Comparison of ENCODE assay signal across 9 cellular contexts in genomic region chr21:37364722-37365121, GRCh38. TPM values are rescaled to one million over a fixed set of nuclear protein-coding genes. Genes with fewer than 3 reads are reported as not detected.
DNase-seq lines count a peak whose midpoint lies in the region; ATAC-seq and TF ChIP-seq lines count a peak whose summit lies in the region.
"Had no signal": no experiment of that assay in that cellular context is flagged by ENCODE, and none has a peak within 500 bp of the region (broad histone marks: within the 10 kb centered on the region; RNA-seq: fewer than 3 reads in every experiment).

No MANE protein-coding gene starts in this region.

- H3K9ac ChIP-seq in subcutaneous abdominal adipose tissue (ENCODE audit: low read length in 5 of 5) = peak overlapping the region in 4 of 5 donors; percentile 88 to 95 (median 92)

- peak overlapping the region; percentile 99 to 100 for H3K27ac ChIP-seq in left lung
- H3K27ac ChIP-seq in subcutaneous abdominal adipose tissue (ENCODE audit: low read depth, low read length) = peak overlapping the region; percentile 79

- ATAC-seq in activated CD8-positive, alpha-beta T cell treated with anti-CD3 and anti-CD28 coated beads for 36 hours = no peak
- no peak for ATAC-seq in left lung
- ATAC-seq in HG03108 (IDR thresholded peaks at IDR 0.05; ENCODE audit: unreplicated experiment) = no peak
- ATAC-seq in GM19463 (IDR thresholded peaks at IDR 0.05; ENCODE audit: unreplicated experiment) = no peak

- CTCF ChIA-PET in activated CD4-positive, alpha-beta T cell treated with anti-CD3 and anti-CD28 coated beads, Interleukin-2, amount 10 ng/mL, durations not matched to agents 7 days and 5 days (lab: Charles Lee) = interaction anchor here (0.5 to 0.6 kb wide), 2 partner anchors 33 to 43 kb away, joined by 3 to 4 read pairs; no protein-coding TSS in a partner anchor
- CTCF ChIA-PET in activated CD8-positive, alpha-beta T cell treated with anti-CD3 and anti-CD28 coated beads for 36 hours (lab: Charles Lee) = interaction anchor here (1.1 kb wide), 1 partner anchor 89 kb away, joined by 3 read pairs; no protein-coding TSS in a partner anchor

- H3K27me3 Mint-ChIP-seq in activated CD4-positive, alpha-beta T cell treated with anti-CD3 and anti-CD28 coated beads, Interleukin-2, amount 10 ng/mL, durations not matched to agents 7 days and 5 days = no peaks in the 10 kb centered on the region
- H3K27me3 Mint-ChIP-seq in activated CD8-positive, alpha-beta T cell treated with anti-CD3 and anti-CD28 coated beads for 36 hours = no peaks in the 10 kb centered on the region

- no peaks in the 10 kb centered on the region for H3K9me3 ChIP-seq in left lung
- H3K9me3 ChIP-seq in subcutaneous abdominal adipose tissue (ENCODE audit: control insufficient read depth in 5 of 5, low read length in 5 of 5) = no peaks in the 10 kb centered on the region

- peak overlapping the region; percentile 88 for H3K4me3 Mint-ChIP-seq in activated CD4-positive, alpha-beta T cell treated with anti-CD3 and anti-CD28 coated beads, Interleukin-2, amount 10 ng/mL, durations not matched to agents 7 days and 5 days
- peak overlapping the region; percentile 93 for H3K4me3 Mint-ChIP-seq in activated CD8-positive, alpha-beta T cell treated with anti-CD3 and anti-CD28 coated beads for 36 hours

- TF ChIP-seq CTCF in activated CD8-positive, alpha-beta T cell treated with anti-CD3 and anti-CD28 coated beads for 36 hours (IDR thresholded peaks at IDR 0.05) = no peak
- no peak for TF ChIP-seq CTCF in left lung (IDR thresholded peaks at IDR 0.05)

- peaks cover 13% of the 10 kb centered on the region for H3K36me3 Mint-ChIP-seq in activated CD4-positive, alpha-beta T cell treated with anti-CD3 and anti-CD28 coated beads, Interleukin-2, amount 10 ng/mL, durations not matched to agents 7 days and 5 days (ENCODE audit: low read depth)
- H3K36me3 Mint-ChIP-seq in activated CD8-positive, alpha-beta T cell treated with anti-CD3 and anti-CD28 coated beads for 36 hours (ENCODE audit: low read depth) = peaks cover 10% of the 10 kb centered on the region

- DNase-seq in activated CD4-positive, alpha-beta T cell treated with anti-CD3 and anti-CD28 coated beads, Interleukin-2, amount 10 ng/mL, durations not matched to agents 7 days and 5 days = no peak
- no peak for DNase-seq in activated CD4-positive, alpha-beta T cell treated with anti-CD3 and anti-CD28 coated beads, Interleukin-2, amount 50 U/mL, for 1 hour
- DNase-seq in activated CD8-positive, alpha-beta T cell treated with anti-CD3 and anti-CD28 coated beads for 36 hours = no peak
- DNase-seq in left lung (no peak), DMS153 (lab: John Stamatoyannopoulos, UW) (no peak)
- DNase-seq: NCI-H69 had no signal

- H3K4me1 ChIP-seq in left lung = peaks cover 6 to 20% of the 10 kb centered on the region in 2 donors
- peaks cover 0 to 27% (median 25%) of the 10 kb centered on the region in 5 donors for H3K4me1 ChIP-seq in subcutaneous abdominal adipose tissue (ENCODE audit: control insufficient read depth in 5 of 5, insufficient read depth in 5 of 5, low read length in 5 of 5)

- intact Hi-C loops in activated CD8-positive, alpha-beta T cell treated with anti-CD3 and anti-CD28 coated beads for 36 hours (cut with micrococcal nuclease) = loop anchor here (5.0 kb wide), 1 partner anchor 97 kb away; the partner anchor contains the start of gene VPS26C
- intact Hi-C loops in left lung (cut with DNase I) = loop anchor here in 1 of 2 donors (10.0 kb wide), 1 partner anchor 100 kb away; the partner anchor contains the start of gene VPS26C

- POLR2A ChIA-PET in activated CD4-positive, alpha-beta T cell treated with anti-CD3 and anti-CD28 coated beads, Interleukin-2, amount 10 ng/mL, durations not matched to agents 7 days and 5 days (lab: Charles Lee) = interaction anchor here (2.3 kb wide), 1 partner anchor 97 kb away, joined by 8 read pairs; the partner anchor contains the start of gene VPS26C
- POLR2A ChIA-PET in activated CD8-positive, alpha-beta T cell treated with anti-CD3 and anti-CD28 coated beads for 36 hours (lab: Charles Lee) = interaction anchor here (1.0 to 2.3 kb wide), 4 partner anchors 61 to 132 kb away, joined by 3 to 9 read pairs (median 4); no protein-coding TSS in a partner anchor

- peaks cover 31% of the 10 kb centered on the region for H3K4me1 Mint-ChIP-seq in activated CD4-positive, alpha-beta T cell treated with anti-CD3 and anti-CD28 coated beads, Interleukin-2, amount 10 ng/mL, durations not matched to agents 7 days and 5 days
- peaks cover 13% of the 10 kb centered on the region for H3K4me1 Mint-ChIP-seq in activated CD8-positive, alpha-beta T cell treated with anti-CD3 and anti-CD28 coated beads for 36 hours (ENCODE audit: low read depth)

- no peaks in the 10 kb centered on the region for H3K9me3 Mint-ChIP-seq in activated CD4-positive, alpha-beta T cell treated with anti-CD3 and anti-CD28 coated beads, Interleukin-2, amount 10 ng/mL, durations not matched to agents 7 days and 5 days
- no peaks in the 10 kb centered on the region for H3K9me3 Mint-ChIP-seq in activated CD8-positive, alpha-beta T cell treated with anti-CD3 and anti-CD28 coated beads for 36 hours

- H3K27me3 ChIP-seq in left lung = no peaks in the 10 kb centered on the region
- H3K27me3 ChIP-seq in subcutaneous abdominal adipose tissue (ENCODE audit: control insufficient read depth in 5 of 5, insufficient read depth in 4 of 5, low read length in 5 of 5) = no peaks in the 10 kb centered on the region

- H3K27ac Mint-ChIP-seq in activated CD4-positive, alpha-beta T cell treated with anti-CD3 and anti-CD28 coated beads, Interleukin-2, amount 10 ng/mL, durations not matched to agents 7 days and 5 days = peak overlapping the region; percentile 96
- peak overlapping the region; percentile 94 for H3K27ac Mint-ChIP-seq in activated CD8-positive, alpha-beta T cell treated with anti-CD3 and anti-CD28 coated beads for 36 hours

- no peaks in the 10 kb centered on the region for H3K36me3 ChIP-seq in left lung
- H3K36me3 ChIP-seq in subcutaneous abdominal adipose tissue (ENCODE audit: control insufficient read depth in 5 of 5, insufficient read depth in 5 of 5, low read length in 5 of 5) = no peaks in the 10 kb centered on the region

- H3K4me3 ChIP-seq in left lung (peak overlapping the region in 1 of 2 donors; percentile 87), subcutaneous abdominal adipose tissue (ENCODE audit: low read depth in 1 of 5, low read length in 5 of 5) (peak overlapping the region; percentile 85 to 94 (median 93))

RNA-seq across cellular contexts. Expression of gene DYRK1A, which starts 1.9 kb away (rescaled TPM):
- total RNA-seq in activated CD4-positive, alpha-beta T cell treated with anti-CD3 and anti-CD28 coated beads, Interleukin-2, amount 10 ng/mL, durations not matched to agents 7 days and 5 days = 100 to 1,000 TPM in 1 of 2 experiments, 10 to 100 TPM in 1; 85.6 to 108 TPM
- 10 to 100 TPM; 57.5 to 58.7 TPM for total RNA-seq in activated CD8-positive, alpha-beta T cell treated with anti-CD3 and anti-CD28 coated beads for 36 hours
- 10 to 100 TPM; 57.0 to 61.9 TPM for total RNA-seq in left lung
